In the genomic region with DNA sequence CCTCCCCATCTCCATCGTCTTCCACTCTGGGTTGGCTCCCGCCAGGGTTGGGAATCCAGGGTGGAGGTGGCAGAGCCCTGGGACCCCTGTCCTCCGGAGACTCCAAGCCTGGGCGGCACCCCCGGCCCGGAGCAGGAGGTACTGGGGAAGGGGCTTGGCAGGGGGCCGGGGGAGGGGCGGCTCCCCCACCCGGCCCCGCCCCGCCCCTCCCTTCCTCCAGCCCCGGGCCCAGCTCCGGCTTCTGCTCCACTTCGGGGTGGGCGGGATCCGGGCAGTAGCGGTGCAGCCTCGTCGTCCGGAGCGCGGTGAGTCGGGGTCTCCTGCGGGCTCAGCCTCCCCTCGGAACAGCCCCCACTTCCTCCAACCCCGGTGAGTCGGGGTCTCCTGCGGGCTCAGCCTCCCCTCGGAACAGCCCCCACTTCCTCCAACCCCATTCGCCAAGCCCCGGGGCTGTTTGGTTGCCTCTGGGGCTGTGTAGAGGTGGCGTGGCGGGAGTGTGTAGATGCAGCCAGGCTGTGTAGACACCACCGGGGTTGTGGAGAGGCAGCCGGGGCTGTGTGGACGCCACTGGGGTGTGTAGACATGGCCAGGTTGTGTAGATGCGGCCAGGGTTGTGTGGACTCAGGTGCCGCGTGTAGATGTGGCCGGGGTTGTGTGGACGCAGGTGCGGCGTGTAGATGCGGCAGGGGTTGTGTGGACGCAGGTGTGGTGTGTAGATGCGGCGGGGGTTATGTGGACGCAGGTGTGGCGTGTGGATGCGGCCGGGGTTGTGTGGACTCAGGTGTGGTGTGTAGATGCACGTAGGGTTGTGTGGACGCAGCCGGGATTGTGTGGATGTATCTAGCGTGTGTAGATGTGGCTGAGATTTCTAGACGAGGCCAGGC, we compare ENCODE assay signal across 23 cellular contexts. TPM values are rescaled to one million over a fixed set of nuclear protein-coding genes. Genes with fewer than 3 reads are reported as not detected.
DNase-seq lines count a peak whose midpoint lies in the region; ATAC-seq and TF ChIP-seq lines count a peak whose summit lies in the region.
"Had no signal": no experiment of that assay in that cellular context is flagged by ENCODE, and none has a peak within 500 bp of the region (broad histone marks: within the 10 kb centered on the region; RNA-seq: fewer than 3 reads in every experiment).

A gene (plus strand): TSS at position 274 of the 884 bp plus-strand sequence. CDS start 29,521 bp downstream, outside the sequence.

- no peak for TF ChIP-seq POLR2A in body of pancreas (IDR thresholded peaks at IDR 0.05)

- peaks cover 9% of the 10 kb centered on the region for H3K27me3 ChIP-seq in CD4-positive, CD25-positive, alpha-beta regulatory T cell (ENCODE audit: control insufficient read depth, insufficient read depth, low read length)
- H3K27me3 ChIP-seq in H9 (ENCODE audit: insufficient read depth, low read length) (no peaks in the 10 kb centered on the region; the same call in 1 of the 2 replicates), body of pancreas (peaks cover 0 to 10% of the 10 kb centered on the region in 2 donors), mammary epithelial cell (ENCODE audit: insufficient read depth, low read length) (peaks cover 4% of the 10 kb centered on the region)
- H3K27me3 ChIP-seq: ovary had no signal

- dilution Hi-C loops in mammary epithelial cell (cut with HindIII; ENCODE audit: low sequenced_read_pairs), result no loop called here

- H3K27me3 Mint-ChIP-seq in CD4-positive, CD25-positive, alpha-beta regulatory T cell, result peaks cover 9% of the 10 kb centered on the region
- peaks cover 31% of the 10 kb centered on the region for H3K27me3 Mint-ChIP-seq in H9 (ENCODE audit: low read depth)

- in situ Hi-C loops in mammary epithelial cell (cut with MboI; ENCODE audit: low sequenced_read_pairs in 2 of 2), result no loop called here

- peaks cover 0 to 6% (median 3%) of the 10 kb centered on the region in 4 donors for H3K4me1 Mint-ChIP-seq in CD4-positive, CD25-positive, alpha-beta regulatory T cell
- H3K4me1 Mint-ChIP-seq in H9, result peaks cover 5% of the 10 kb centered on the region in 2 experiments

- H4K8ac ChIP-seq in H9 (replicated peaks; ENCODE audit: insufficient read length, low read depth, low read length), result no peak within 1 kb of the TSS

- CTCF ChIA-PET in mammary epithelial cell (lab: Charles Lee; ENCODE audit: low non-redundant PET), result no interaction called here

- DNase-seq in CD4-positive, CD25-positive, alpha-beta regulatory T cell, result no peak
- DNase-seq in H9, result no peak
- no peak for DNase-seq in body of pancreas
- DNase-seq in mucosa of descending colon, result peak in 1 of 3 donors; percentile 46
- no peak for DNase-seq in mammary epithelial cell
- DNase-seq in DMS153 treated with DMSO at 0.1 percent for 48 hours (lab: John Stamatoyannopoulos, UW; ENCODE audit: unreplicated experiment), result no peak
- DNase-seq: activated CD4-positive, alpha-beta T cell treated with anti-CD3 and anti-CD28 coated beads, Interleukin-2, amount 10 ng/mL, durations not matched to agents 24 days and 14 days; activated CD8-positive, alpha-beta memory T cell treated with anti-CD3 and anti-CD28 coated beads, Interleukin-2, amount 50 U/mL, for 48 hours; activated naive CD4-positive, alpha-beta T cell; central memory CD4-positive, alpha-beta T cell; MM.1S; NCI-H2227 treated with DMSO at 0.1 percent for 48 hours; stimulated activated naive CD4-positive, alpha-beta T cell; trophoblast cell had no signal

- no peaks in the 10 kb centered on the region for H3K36me3 ChIP-seq in CD4-positive, CD25-positive, alpha-beta regulatory T cell (ENCODE audit: control insufficient read depth, insufficient read depth, low read length)
- no peaks in the 10 kb centered on the region for H3K36me3 ChIP-seq in body of pancreas (replicated peaks in 1 of 2; ENCODE audit: insufficient read depth in 1 of 2, low read depth in 2 of 2)
- H3K36me3 ChIP-seq in mucosa of descending colon (ENCODE audit: low read depth), result no peaks in the 10 kb centered on the region
- no peaks in the 10 kb centered on the region for H3K36me3 ChIP-seq in mammary epithelial cell (ENCODE audit: insufficient read depth, low read length)
- H3K36me3 ChIP-seq: gastroesophageal sphincter, left lung, ovary had no signal

- H3K27ac ChIP-seq in CD4-positive, CD25-positive, alpha-beta regulatory T cell (ENCODE audit: insufficient read depth, low read length, poor library complexity, severe bottlenecking), result no peak within 1 kb of the TSS
- H3K27ac ChIP-seq in H9 (ENCODE audit: insufficient read length, low read depth, low read length), result no peak within 1 kb of the TSS
- H3K27ac ChIP-seq in body of pancreas, result no peak within 1 kb of the TSS
- H3K27ac ChIP-seq in mammary epithelial cell (ENCODE audit: insufficient read depth, low read depth, low read length), result no peak within 1 kb of the TSS
- H3K27ac ChIP-seq: gastroesophageal sphincter, left lung, ovary, RWPE1 had no signal

- H3K9me3 Mint-ChIP-seq in CD4-positive, CD25-positive, alpha-beta regulatory T cell, result peaks cover 0 to 3% (median 0%) of the 10 kb centered on the region in 7 donors
- H3K9me3 Mint-ChIP-seq in H9, result no peaks in the 10 kb centered on the region
- H3K9me3 Mint-ChIP-seq: activated CD4-positive, alpha-beta T cell treated with anti-CD3 and anti-CD28 coated beads, Interleukin-2, amount 10 ng/mL, durations not matched to agents 24 days and 14 days had no signal

- no peak within 1 kb of the TSS for H3K4me2 ChIP-seq in H9 (ENCODE audit: insufficient read depth, insufficient read length, low read length)
- H3K4me2 ChIP-seq in mammary epithelial cell (ENCODE audit: insufficient read depth, low read depth, low read length), result no peak within 1 kb of the TSS

- H3K23ac ChIP-seq in H9 (ENCODE audit: insufficient read length, low read depth, low read length), result no peak within 1 kb of the TSS

- no peak for TF ChIP-seq CTCF in H9 (conservative IDR thresholded peaks at IDR 0.05)
- TF ChIP-seq CTCF in body of pancreas (IDR thresholded peaks at IDR 0.05), result no peak
- no peak for TF ChIP-seq CTCF in mucosa of descending colon (IDR thresholded peaks at IDR 0.05)
- TF ChIP-seq CTCF in mammary epithelial cell (conservative IDR thresholded peaks at IDR 0.05 in 1 of 2, IDR thresholded peaks at IDR 0.05 in 1 of 2; ENCODE audit: extremely low read depth in 1 of 2, insufficient read depth in 1 of 2, low read depth in 1 of 2, low read length in 2 of 2), result no peak

- no peak within 1 kb of the TSS for H3K4me3 ChIP-seq in CD4-positive, CD25-positive, alpha-beta regulatory T cell (ENCODE audit: low read depth, low read length)
- H3K4me3 ChIP-seq in body of pancreas, result no peak within 1 kb of the TSS
- no peak within 1 kb of the TSS for H3K4me3 ChIP-seq in mucosa of descending colon
- no peak within 1 kb of the TSS for H3K4me3 ChIP-seq in mammary epithelial cell (replicated peaks in 1 of 3; ENCODE audit: insufficient read depth in 1 of 3, low read depth in 2 of 3, low read length in 3 of 3)
- H3K4me3 ChIP-seq: gastroesophageal sphincter, left lung, ovary had no signal

- no peak within 1 kb of the TSS for H3K4me3 Mint-ChIP-seq in CD4-positive, CD25-positive, alpha-beta regulatory T cell
- peak within 1 kb of the TSS; percentile 19 to 61 for H3K4me3 Mint-ChIP-seq in H9
- H3K4me3 Mint-ChIP-seq: activated CD4-positive, alpha-beta T cell treated with anti-CD3 and anti-CD28 coated beads, Interleukin-2, amount 10 ng/mL, durations not matched to agents 24 days and 14 days; IgD-negative memory B cell had no signal

- no peaks in the 10 kb centered on the region for H3K23me2 ChIP-seq in H9 (ENCODE audit: insufficient read length, low read depth, low read length, poor library complexity, severe bottlenecking)

- no peak within 1 kb of the TSS for H3K18ac ChIP-seq in H9 (ENCODE audit: insufficient read length, low read depth, low read length)

- H3K79me1 ChIP-seq in H9 (ENCODE audit: insufficient read depth, low read depth, low read length, poor library complexity, severe bottlenecking), result no peaks in the 10 kb centered on the region

- WGBS in H9 (ENCODE audit: extremely low coverage, insufficient read length, low lambda C conversion rate), result no CpG with 5 or more reads among the region's 56 CpGs
- 15 to 28% methylated on average over 26 to 50 of the region's 56 CpGs for WGBS in body of pancreas, 2 donors
- 42% methylated on average over 7 of the region's 56 CpGs for WGBS in mammary epithelial cell (ENCODE audit: low coverage, missing lambda C conversion rate)

- no peak within 1 kb of the TSS for H4K5ac ChIP-seq in H9 (ENCODE audit: insufficient read length, low read depth, low read length)

- H3K14ac ChIP-seq in H9 (ENCODE audit: insufficient read depth, low read length), result no peak within 1 kb of the TSS; the same call in 1 of the 2 replicates

- H2BK5ac ChIP-seq in H9 (ENCODE audit: insufficient read length, low read length), result no peak within 1 kb of the TSS

- H2AK5ac ChIP-seq in H9 (ENCODE audit: insufficient read length, low read length), result no peak within 1 kb of the TSS

- H4K91ac ChIP-seq in H9 (ENCODE audit: insufficient read length, low read depth, low read length), result no peak within 1 kb of the TSS

- H3K36me3 Mint-ChIP-seq in CD4-positive, CD25-positive, alpha-beta regulatory T cell, result no peaks in the 10 kb centered on the region
- no peaks in the 10 kb centered on the region for H3K36me3 Mint-ChIP-seq in H9 (ENCODE audit: insufficient read depth in 1 of 3, low read depth in 3 of 3)

- H4K20me1 ChIP-seq in H9 (ENCODE audit: control insufficient read depth, insufficient read depth, insufficient read length) (no peaks in the 10 kb centered on the region), mammary epithelial cell (ENCODE audit: insufficient read depth, low read length) (no peaks in the 10 kb centered on the region)

- no peak within 1 kb of the TSS for H2AFZ ChIP-seq in H9 (ENCODE audit: low read length)
- H2AFZ ChIP-seq in mammary epithelial cell (ENCODE audit: low read depth, low read length), result no peak within 1 kb of the TSS

- no peak within 1 kb of the TSS for H3K4ac ChIP-seq in H9 (ENCODE audit: low read depth, low read length)

- no peaks in the 10 kb centered on the region for H3K4me1 ChIP-seq in CD4-positive, CD25-positive, alpha-beta regulatory T cell (ENCODE audit: control insufficient read depth, insufficient read depth, low read length, poor library complexity, severe bottlenecking)
- no peaks in the 10 kb centered on the region for H3K4me1 ChIP-seq in H9 (ENCODE audit: insufficient read depth, low read length)
- no peaks in the 10 kb centered on the region for H3K4me1 ChIP-seq in body of pancreas
- H3K4me1 ChIP-seq in mucosa of descending colon (ENCODE audit: low read depth), result peaks cover 3% of the 10 kb centered on the region
- no peaks in the 10 kb centered on the region for H3K4me1 ChIP-seq in mammary epithelial cell (ENCODE audit: insufficient read depth, low read length)
- H3K4me1 ChIP-seq: left lung had no signal

- no peak within 1 kb of the TSS for H2BK12ac ChIP-seq in H9 (ENCODE audit: insufficient read length, low read depth, low read length)

- no peak within 1 kb of the TSS for H2BK20ac ChIP-seq in H9 (ENCODE audit: low read depth, low read length, poor library complexity, severe bottlenecking)

- BruUV-seq in mammary epithelial cell (replicated peaks; lab: Mats Ljungman, UMichigan), result no TSS peak

- H2BK120ac ChIP-seq in H9 (ENCODE audit: low read depth, low read length, poor library complexity, severe bottlenecking), result no peak within 1 kb of the TSS

- H3K56ac ChIP-seq in H9 (ENCODE audit: insufficient read length, low read depth, low read length), result no peak within 1 kb of the TSS

- H3K27ac Mint-ChIP-seq in CD4-positive, CD25-positive, alpha-beta regulatory T cell, result peak within 1 kb of the TSS in 2 of 3 donors; percentile 61 to 88
- H3K27ac Mint-ChIP-seq in H9, result no peak within 1 kb of the TSS; a peak in 1 of 7 replicates
- H3K27ac Mint-ChIP-seq: activated CD4-positive, alpha-beta T cell treated with anti-CD3 and anti-CD28 coated beads, Interleukin-2, amount 10 ng/mL, durations not matched to agents 24 days and 14 days had no signal

- no peak within 1 kb of the TSS for H3K9ac ChIP-seq in H9 (ENCODE audit: extremely low read depth, insufficient read length, low read length)
- H3K9ac ChIP-seq in mammary epithelial cell (ENCODE audit: insufficient read depth, low read length), result no peak within 1 kb of the TSS

- H3T11ph ChIP-seq in H9 (ENCODE audit: low read length), result no peak within 1 kb of the TSS

- H3K9me3 ChIP-seq in CD4-positive, CD25-positive, alpha-beta regulatory T cell (ENCODE audit: control insufficient read depth in 2 of 2, low read length in 2 of 2), result no peaks in the 10 kb centered on the region
- no peaks in the 10 kb centered on the region for H3K9me3 ChIP-seq in H9 (ENCODE audit: control insufficient read depth, low read depth, low read length)
- H3K9me3 ChIP-seq in body of pancreas, result no peaks in the 10 kb centered on the region
- H3K9me3 ChIP-seq in mucosa of descending colon, result no peaks in the 10 kb centered on the region
- no peaks in the 10 kb centered on the region for H3K9me3 ChIP-seq in mammary epithelial cell (replicated peaks; ENCODE audit: insufficient read depth, low read length)
- H3K9me3 ChIP-seq: gastroesophageal sphincter, left lung, ovary had no signal

- H3K79me2 ChIP-seq in H9 (ENCODE audit: insufficient read depth, low read length) (no peaks in the 10 kb centered on the region), mammary epithelial cell (ENCODE audit: insufficient read depth, low read length) (no peaks in the 10 kb centered on the region)

- no peak within 1 kb of the TSS for H2BK15ac ChIP-seq in H9 (ENCODE audit: low read depth, low read length)

- intact Hi-C loops in body of pancreas (cut with DNase I), result no loop called here
- intact Hi-C loops in mucosa of descending colon (cut with DNase I, micrococcal nuclease), result no loop called here
- intact Hi-C loops in mammary epithelial cell (cut with micrococcal nuclease), result no loop called here

- no peak for ATAC-seq in CD4-positive, CD25-positive, alpha-beta regulatory T cell (ENCODE audit: low read depth in 2 of 2)
- peak; percentile 22 for ATAC-seq in body of pancreas
- ATAC-seq in mucosa of descending colon, result peak; percentile 30
- ATAC-seq in HG03354 (IDR thresholded peaks at IDR 0.05; ENCODE audit: poor library complexity, severe bottlenecking, unreplicated experiment), result no peak
- no peak for ATAC-seq in GM18861 (IDR thresholded peaks at IDR 0.05; ENCODE audit: unreplicated experiment)
- ATAC-seq: gastroesophageal sphincter, left lung, sciatic nerve had no signal

RNA-seq across cellular contexts. Expression of the gene that starts here (rescaled TPM):
- total RNA-seq in CD4-positive, CD25-positive, alpha-beta regulatory T cell, result 0.17 TPM
- not detected for polyA plus RNA-seq in CD4-positive, CD25-positive, alpha-beta regulatory T cell
- 0.24 and 0.33 TPM in 2 replicates for total RNA-seq in H9 (2021)
- not detected for total RNA-seq in body of pancreas
- total RNA-seq in mucosa of descending colon, result under 1 TPM in 2 of 3 donors, not detected in 1; 0.17 to 0.41 TPM
- not detected for total RNA-seq in mammary epithelial cell
- not detected for polyA plus RNA-seq in mammary epithelial cell
- not detected for polyA minus RNA-seq in mammary epithelial cell
- total RNA-seq: activated CD4-positive, alpha-beta T cell treated with anti-CD3 and anti-CD28 coated beads, Interleukin-2, amount 10 ng/mL, durations not matched to agents 24 days and 14 days; Daoy; left lung; sciatic nerve had no signal
- polyA plus RNA-seq: IgD-negative memory B cell had no signal

Comparison
In these comparisons a context has a peak if more than half of its experiments do, and no peak if none do; other contexts are left out.
1. Peak in ATAC-seq in body of pancreas; RNA of the gene not detected or under 1 TPM.
2. Peak in ATAC-seq in mucosa of descending colon; RNA of the gene not detected or under 1 TPM.
3. H3K27ac Mint-ChIP-seq: peak in CD4-positive, CD25-positive, alpha-beta regulatory T cell (2 of 3); none in H9 (0 of 3).
4. H3K4me3 Mint-ChIP-seq: peak in H9 (2 of 2); none in CD4-positive, CD25-positive, alpha-beta regulatory T cell (0 of 4).